ENCODE assay signal across 10 cellular contexts in genomic region chr14:105470812-105471771, GRCh38. TPM values are rescaled to one million over a fixed set of nuclear protein-coding genes. Genes with fewer than 3 reads are reported as not detected.
DNase-seq lines count a peak whose midpoint lies in the region; ATAC-seq and TF ChIP-seq lines count a peak whose summit lies in the region.
"Had no signal": no experiment of that assay in that cellular context is flagged by ENCODE, and none has a peak within 500 bp of the region (broad histone marks: within the 10 kb centered on the region; RNA-seq: fewer than 3 reads in every experiment).

No MANE protein-coding gene starts in this region.

- intact Hi-C loops in breast epithelium (cut with DNase I; ENCODE audit: low total_unique reads) (no loop called here), MCF 10A (cut with micrococcal nuclease) (no loop called here)

- no TSS peak for BruUV-seq in MCF 10A (replicated peaks; lab: Mats Ljungman, UMichigan)

- H3K4me1 ChIP-seq in breast epithelium: peaks cover 37 to 53% of the 10 kb centered on the region in 2 donors

- no peaks in the 10 kb centered on the region for H3K36me3 ChIP-seq in breast epithelium

- H3K36me3 Mint-ChIP-seq in MCF 10A (ENCODE audit: insufficient read depth, unreplicated experiment): peaks cover 14% of the 10 kb centered on the region
- H3K36me3 Mint-ChIP-seq: activated naive CD8-positive, alpha-beta T cell treated with anti-CD3 and anti-CD28 coated beads, Interleukin-2, amount 10 ng/mL, durations not matched to agents 7 days and 5 days had no signal

- H3K4me3 Mint-ChIP-seq in MCF 10A (ENCODE audit: unreplicated experiment): no peak overlapping the region
- H3K4me3 Mint-ChIP-seq: activated naive CD8-positive, alpha-beta T cell treated with anti-CD3 and anti-CD28 coated beads, Interleukin-2, amount 10 ng/mL, durations not matched to agents 7 days and 5 days; B cell had no signal

- H3K27ac ChIP-seq in breast epithelium (peak overlapping the region; percentile 96 to 99), angular gyrus (ENCODE audit: low read depth, low read length) (peak overlapping the region; percentile 85)

- POLR2A ChIA-PET in MCF 10A (lab: Yijun Ruan, JAX): interaction anchor here (0.6 to 2.7 kb wide), 5 partner anchors 9 to 297 kb away, joined by 3 to 12 read pairs (median 3); no protein-coding TSS in a partner anchor

- no peaks in the 10 kb centered on the region for H3K9me3 ChIP-seq in breast epithelium

- H3K4me3 ChIP-seq in breast epithelium: peak overlapping the region in 1 of 3 donors; percentile 33

- CTCF ChIA-PET in MCF 10A (lab: Yijun Ruan, JAX): interaction anchor here (0.5 to 2.7 kb wide), 5 partner anchors 9 to 572 kb away, joined by 3 to 16 read pairs (median 3); no protein-coding TSS in a partner anchor

- H3K9me3 Mint-ChIP-seq in MCF 10A (ENCODE audit: unreplicated experiment): no peaks in the 10 kb centered on the region
- H3K9me3 Mint-ChIP-seq: activated naive CD8-positive, alpha-beta T cell treated with anti-CD3 and anti-CD28 coated beads, Interleukin-2, amount 10 ng/mL, durations not matched to agents 7 days and 5 days had no signal

- TF ChIP-seq CTCF in breast epithelium (IDR thresholded peaks at IDR 0.05): no peak
- no peak for TF ChIP-seq CTCF in MCF 10A (IDR thresholded peaks at IDR 0.05; ENCODE audit: unreplicated experiment)

- DNase-seq in breast epithelium (ENCODE audit: low spot score in 2 of 2) (no peak), MCF 10A (ENCODE audit: unreplicated experiment) (no peak), iPS-NIHi7 (ENCODE audit: extremely low spot score) (peak; percentile 73), left lobe of liver (ENCODE audit: low spot score) (no peak)
- DNase-seq in activated T-cell treated with anti-CD3 and anti-CD28 coated beads, Interleukin-2, amount 50 U/mL, for 48 hours: no peak
- no peak for DNase-seq in stimulated activated CD4-positive, alpha-beta T cell treated with anti-CD3 and anti-CD28 coated beads, Interleukin-4, amount 100 ng/mL, for 1 hour
- DNase-seq: activated naive CD8-positive, alpha-beta T cell treated with anti-CD3 and anti-CD28 coated beads, Interleukin-2, amount 10 ng/mL, durations not matched to agents 7 days and 5 days had no signal

- TF ChIP-seq POLR2A in breast epithelium (IDR thresholded peaks at IDR 0.05): no peak

- ATAC-seq in HG02610 (IDR thresholded peaks at IDR 0.05; ENCODE audit: unreplicated experiment) (no peak), left lobe of liver (no peak)

- H3K27ac Mint-ChIP-seq in MCF 10A (ENCODE audit: low read depth, unreplicated experiment): no peak overlapping the region
- H3K27ac Mint-ChIP-seq: activated naive CD8-positive, alpha-beta T cell treated with anti-CD3 and anti-CD28 coated beads, Interleukin-2, amount 10 ng/mL, durations not matched to agents 7 days and 5 days; B cell had no signal

- no peaks in the 10 kb centered on the region for H3K27me3 Mint-ChIP-seq in MCF 10A (ENCODE audit: insufficient read depth, unreplicated experiment)
- H3K27me3 Mint-ChIP-seq: B cell had no signal

- peaks cover 5% of the 10 kb centered on the region for H3K4me1 Mint-ChIP-seq in MCF 10A (ENCODE audit: insufficient read depth, unreplicated experiment)
- H3K4me1 Mint-ChIP-seq: activated naive CD8-positive, alpha-beta T cell treated with anti-CD3 and anti-CD28 coated beads, Interleukin-2, amount 10 ng/mL, durations not matched to agents 7 days and 5 days had no signal

- no peaks in the 10 kb centered on the region for H3K27me3 ChIP-seq in breast epithelium

RNA-seq across cellular contexts. Expression of gene CRIP2, which starts 3.5 kb away (rescaled TPM):
- 100 to 1,000 TPM in 1 of 3 donors, 10 to 100 TPM in 2; 46.2 to 146 (median 92.1) TPM for total RNA-seq in breast epithelium
- 31.1 and 50.5 TPM in 2 replicates for total RNA-seq in MCF 10A (2022)
- 23.8 TPM for total RNA-seq in left lobe of liver

RNA-seq across cellular contexts. Expression of gene CRIP1, which starts 15.6 kb away (rescaled TPM):
- 10 to 100 TPM; 24.1 to 32.8 (median 32.8) TPM for total RNA-seq in breast epithelium
- not detected in 2 replicates for total RNA-seq in MCF 10A (2022)
- 3.2 TPM for total RNA-seq in left lobe of liver

RNA-seq across cellular contexts. Expression of gene TEDC1, which starts 20.0 kb away (rescaled TPM):
- total RNA-seq in breast epithelium: 1 to 10 TPM; 4.9 to 7.8 (median 6.7) TPM
- total RNA-seq in MCF 10A (2022): 11.2 and 17.6 TPM in 2 replicates
- total RNA-seq in left lobe of liver: 10.6 TPM

RNA-seq across cellular contexts. Expression of gene MTA1, which starts 51.5 kb away (rescaled TPM):
- total RNA-seq in breast epithelium (10 to 100 TPM; 50.7 to 70.1 (median 68.8) TPM), MCF 10A (2022) (154 and 166 TPM in 2 replicates), left lobe of liver (39.2 TPM)

RNA-seq across cellular contexts. Expression of gene TMEM121, which starts 55.3 kb away (rescaled TPM):
- 1 to 10 TPM; 2.4 to 9.2 (median 9.2) TPM for total RNA-seq in breast epithelium
- 0.34 and 0.68 TPM in 2 replicates for total RNA-seq in MCF 10A (2022)
- 4.4 TPM for total RNA-seq in left lobe of liver
